12 cellular contexts compared by ENCODE assay signal in genomic region chr4:76209876-76210275, GRCh38. TPM values are rescaled to one million over a fixed set of nuclear protein-coding genes. Genes with fewer than 3 reads are reported as not detected.
DNase-seq lines count a peak whose midpoint lies in the region; ATAC-seq and TF ChIP-seq lines count a peak whose summit lies in the region.
"Had no signal": no experiment of that assay in that cellular context is flagged by ENCODE, and none has a peak within 500 bp of the region (broad histone marks: within the 10 kb centered on the region; RNA-seq: fewer than 3 reads in every experiment).

No MANE protein-coding gene starts in this region.

- intact Hi-C loops in IMR-90 (cut with micrococcal nuclease) (no loop called here), ascending aorta (cut with DNase I) (loop anchor here (5.0 kb wide), 2 partner anchors 218 to 947 kb away; partner anchors contain the start of genes CCNG2 and SDAD1), OCI-LY7 (cut with micrococcal nuclease; ENCODE audit: unreplicated experiment) (no loop called here)
- intact Hi-C loops in activated CD4-positive, alpha-beta memory T cell treated with anti-CD3 and anti-CD28 coated beads for 36 hours (cut with micrococcal nuclease) = loop anchor here (1.0 to 10.0 kb wide), 4 partner anchors 12 to 867 kb away; partner anchors contain the start of genes CCNI, NUP54, RCHY1 and THAP6

- no peak for ATAC-seq in IMR-90 (ENCODE audit: low read depth)
- peak; percentile 40 to 50 for ATAC-seq in stimulated activated naive B cell treated with anti-CD40 and anti-IgM and Interleukin-4, amounts not matched to agents 10 μg/mL and 1 μg/mL and 100 μg/mL, for 72 hours (replicated peaks)
- no peak for ATAC-seq in GM19035 (IDR thresholded peaks at IDR 0.05; ENCODE audit: unreplicated experiment)

- WGBS in IMR-90 (ENCODE audit: extremely low coverage in 2 of 2, insufficient read length in 1 of 2), 2 experiments = no CpG with 5 or more reads among the region's 4 CpGs
- no CpG with 5 or more reads among the region's 4 CpGs for WGBS in mesenchymal stem cell

- H3K27me3 Mint-ChIP-seq in stimulated activated naive B cell treated with anti-CD40 and anti-IgM and Interleukin-4, amounts not matched to agents 10 μg/mL and 1 μg/mL and 100 μg/mL, for 72 hours = no peaks in the 10 kb centered on the region
- H3K27me3 Mint-ChIP-seq in activated CD4-positive, alpha-beta memory T cell treated with anti-CD3 and anti-CD28 coated beads for 36 hours = no peaks in the 10 kb centered on the region
- H3K27me3 Mint-ChIP-seq: CD4-positive, alpha-beta T cell had no signal

- H3K79me2 ChIP-seq in OCI-LY7 (ENCODE audit: insufficient read depth, low read depth, low read length) = no peaks in the 10 kb centered on the region

- dilution Hi-C loops in IMR-90 (cut with HindIII; ENCODE audit: low sequenced_read_pairs, unreplicated experiment) = no loop called here

- H3K4ac ChIP-seq in IMR-90 (ENCODE audit: low read depth, low read length) = peak overlapping the region; percentile 8
- peak overlapping the region in 1 of 2 experiments; percentile 91 for H3K4ac ChIP-seq in mesenchymal stem cell (ENCODE audit: low read depth in 1 of 2, low read length in 2 of 2)

- BruUV-seq in IMR-90 (replicated peaks; lab: Mats Ljungman, UMichigan) (no TSS peak), OCI-LY7 (replicated peaks; lab: Mats Ljungman, UMichigan) (no TSS peak)

- peak overlapping the region; percentile 69 for H3K23ac ChIP-seq in IMR-90 (ENCODE audit: low read depth, low read length)
- peak overlapping the region in 1 of 2 experiments; percentile 4 for H3K23ac ChIP-seq in mesenchymal stem cell (ENCODE audit: low read length in 2 of 2)

- no peak overlapping the region for H2AFZ ChIP-seq in IMR-90 (replicated peaks; ENCODE audit: low read length, poor library complexity)
- H2AFZ ChIP-seq in mesenchymal stem cell (ENCODE audit: low read depth, low read length) = no peak overlapping the region
- no peak overlapping the region for H2AFZ ChIP-seq in OCI-LY7 (ENCODE audit: low read length)

- H3K18ac ChIP-seq in IMR-90 (ENCODE audit: low read depth, low read length) (no peak overlapping the region), mesenchymal stem cell (ENCODE audit: low read depth in 1 of 2, low read length in 2 of 2) (peak overlapping the region in 1 of 2 experiments; percentile 13)

- H3K79me1 ChIP-seq in IMR-90 (ENCODE audit: low read depth in 1 of 2, low read length in 2 of 2) (peaks cover 18 to 71% of the 10 kb centered on the region in 2 experiments), mesenchymal stem cell (replicated peaks; ENCODE audit: low read length, poor library complexity, severe bottlenecking) (peaks cover 16% of the 10 kb centered on the region)

- H3K27ac Mint-ChIP-seq in stimulated activated naive B cell treated with anti-CD40 and anti-IgM and Interleukin-4, amounts not matched to agents 10 μg/mL and 1 μg/mL and 100 μg/mL, for 72 hours = peak overlapping the region; percentile 67
- no peak overlapping the region for H3K27ac Mint-ChIP-seq in activated CD4-positive, alpha-beta memory T cell treated with anti-CD3 and anti-CD28 coated beads for 36 hours

- peak overlapping the region; percentile 63 for H2AK9ac ChIP-seq in IMR-90 (replicated peaks; ENCODE audit: low read depth, low read length, poor library complexity)

- in situ Hi-C loops in IMR-90 (cut with MboI; ENCODE audit: low sequenced_read_pairs) = loop anchor here (5.0 kb wide), 1 partner anchor 957 kb away; no protein-coding TSS in a partner anchor

- no peak overlapping the region for H2BK12ac ChIP-seq in mesenchymal stem cell (ENCODE audit: low read length in 2 of 2)

- H2BK20ac ChIP-seq in IMR-90 (ENCODE audit: low read depth, low read length) = no peak overlapping the region

- H4K5ac ChIP-seq in IMR-90 (ENCODE audit: low read depth, low read length) = no peak overlapping the region

- H2BK120ac ChIP-seq in IMR-90 (ENCODE audit: low read depth, low read length) (no peak overlapping the region), mesenchymal stem cell (ENCODE audit: low read depth, low read length) (no peak overlapping the region)

- no peak overlapping the region for H3K56ac ChIP-seq in IMR-90 (ENCODE audit: extremely low read depth, insufficient read depth, low read length)

- H3K9me3 ChIP-seq in IMR-90 (ENCODE audit: control insufficient read depth, insufficient read depth, low read length) = no peaks in the 10 kb centered on the region
- no peaks in the 10 kb centered on the region for H3K9me3 ChIP-seq in ascending aorta
- H3K9me3 ChIP-seq in mesenchymal stem cell (ENCODE audit: control insufficient read depth, low read length) = no peaks in the 10 kb centered on the region
- no peaks in the 10 kb centered on the region for H3K9me3 ChIP-seq in OCI-LY7 (ENCODE audit: low read length)

- H3K27me3 ChIP-seq in IMR-90 (ENCODE audit: control insufficient read depth, insufficient read depth, low read length) (no peaks in the 10 kb centered on the region), ascending aorta (no peaks in the 10 kb centered on the region), mesenchymal stem cell (ENCODE audit: control insufficient read depth in 1 of 2, insufficient read depth in 1 of 2, low read length in 2 of 2) (no peaks in the 10 kb centered on the region)

- peak overlapping the region; percentile 54 to 60 for H3K4me3 Mint-ChIP-seq in stimulated activated naive B cell treated with anti-CD40 and anti-IgM and Interleukin-4, amounts not matched to agents 10 μg/mL and 1 μg/mL and 100 μg/mL, for 72 hours
- H3K4me3 Mint-ChIP-seq in activated CD4-positive, alpha-beta memory T cell treated with anti-CD3 and anti-CD28 coated beads for 36 hours = no peak overlapping the region
- H3K4me3 Mint-ChIP-seq: CD4-positive, alpha-beta T cell had no signal

- peaks cover 18% of the 10 kb centered on the region for H3K9me1 ChIP-seq in IMR-90 (ENCODE audit: insufficient read depth, low read length)

- H3K9ac ChIP-seq in IMR-90 (ENCODE audit: low read depth, low read length) (no peak overlapping the region), mesenchymal stem cell (ENCODE audit: low read length) (peak overlapping the region; percentile 97)

- DNase-seq in IMR-90 (no peak), ascending aorta (ENCODE audit: low spot score in 2 of 2) (no peak), mesenchymal stem cell (no peak), SKM-1 treated with dmso at 0.1 percent for 144 hours (lab: John Stamatoyannopoulos, UW; ENCODE audit: unreplicated experiment) (no peak), OCI-LY7 (ENCODE audit: low spot score) (no peak)
- DNase-seq in stimulated activated naive B cell treated with anti-CD40 and anti-IgM and Interleukin-4, amounts not matched to agents 10 μg/mL and 1 μg/mL and 100 μg/mL, for 72 hours = no peak
- no peak for DNase-seq in activated CD4-positive, alpha-beta memory T cell treated with anti-CD3 and anti-CD28 coated beads for 36 hours
- DNase-seq: activated T-cell treated with anti-CD3 and anti-CD28 coated beads, Interleukin-2, amount 50 U/mL, for 48 hours; CD4-positive, alpha-beta T cell; GDM1; KG1 had no signal

- no peak for TF ChIP-seq RAD21 in IMR-90 (IDR thresholded peaks at IDR 0.05; ENCODE audit: low read length)

- H4K8ac ChIP-seq in IMR-90 (ENCODE audit: low read depth in 2 of 2, low read length in 2 of 2) (peak overlapping the region in 1 of 2 experiments; percentile 37; a peak in 1 of 4 replicates), mesenchymal stem cell (ENCODE audit: low read length) (peak overlapping the region; percentile 35)

- H2BK5ac ChIP-seq in IMR-90 (ENCODE audit: low read depth, low read length, poor library complexity, severe bottlenecking) = peak overlapping the region; percentile 32
- H2BK5ac ChIP-seq in mesenchymal stem cell (ENCODE audit: low read depth, low read length, poor library complexity, severe bottlenecking) = no peak overlapping the region

- H4K91ac ChIP-seq in IMR-90 (ENCODE audit: insufficient read depth, low read depth, low read length) (no peak overlapping the region), mesenchymal stem cell (ENCODE audit: low read length) (peak overlapping the region; percentile 84)

- H3K36me3 Mint-ChIP-seq in stimulated activated naive B cell treated with anti-CD40 and anti-IgM and Interleukin-4, amounts not matched to agents 10 μg/mL and 1 μg/mL and 100 μg/mL, for 72 hours = no peaks in the 10 kb centered on the region
- no peaks in the 10 kb centered on the region for H3K36me3 Mint-ChIP-seq in activated CD4-positive, alpha-beta memory T cell treated with anti-CD3 and anti-CD28 coated beads for 36 hours

- TF ChIP-seq POLR2A in IMR-90 (IDR thresholded peaks at IDR 0.05; ENCODE audit: low read depth, low read length) = no peak

- H2AK5ac ChIP-seq in IMR-90 (ENCODE audit: low read depth, low read length) (peak overlapping the region; percentile 27; the same call in 1 of the 2 replicates), mesenchymal stem cell (ENCODE audit: low read length, severe bottlenecking) (peak overlapping the region; percentile 49)

- no peak for TF ChIP-seq CTCF in IMR-90 (conservative IDR thresholded peaks at IDR 0.05; ENCODE audit: low read depth, low read length)
- no peak for TF ChIP-seq CTCF in ascending aorta (IDR thresholded peaks at IDR 0.05)
- TF ChIP-seq CTCF in OCI-LY7 (conservative IDR thresholded peaks at IDR 0.05; ENCODE audit: low read length) = no peak

- H3K9me2 ChIP-seq in OCI-LY7 (ENCODE audit: insufficient read depth, low read length) = no peaks in the 10 kb centered on the region; the same call in 1 of the 2 replicates

- peaks cover 1% of the 10 kb centered on the region; the same call in 1 of the 2 replicates for H3K36me3 ChIP-seq in IMR-90 (ENCODE audit: control insufficient read depth, insufficient read depth, low read length)
- H3K36me3 ChIP-seq in ascending aorta = no peaks in the 10 kb centered on the region
- peaks cover 4% of the 10 kb centered on the region in 2 experiments for H3K36me3 ChIP-seq in mesenchymal stem cell (ENCODE audit: control insufficient read depth in 1 of 2, insufficient read depth in 2 of 2, low read depth in 1 of 2, low read length in 2 of 2)
- H3K36me3 ChIP-seq in OCI-LY7 (ENCODE audit: insufficient read depth, low read length) = no peaks in the 10 kb centered on the region

- CTCF ChIA-PET in IMR-90 (lab: Yijun Ruan, JAX) (interaction anchor here (1.7 kb wide), 1 partner anchor 30 kb away, joined by 3 read pairs; no protein-coding TSS in a partner anchor), OCI-LY7 (lab: Charles Lee; ENCODE audit: unreplicated experiment) (no interaction called here)
- CTCF ChIA-PET in activated CD4-positive, alpha-beta memory T cell treated with anti-CD3 and anti-CD28 coated beads for 36 hours (lab: Charles Lee) = interaction anchor here (2.0 kb wide), 1 partner anchor 30 kb away, joined by 8 read pairs; no protein-coding TSS in a partner anchor

- no peaks in the 10 kb centered on the region for H3K9me3 Mint-ChIP-seq in stimulated activated naive B cell treated with anti-CD40 and anti-IgM and Interleukin-4, amounts not matched to agents 10 μg/mL and 1 μg/mL and 100 μg/mL, for 72 hours
- H3K9me3 Mint-ChIP-seq in activated CD4-positive, alpha-beta memory T cell treated with anti-CD3 and anti-CD28 coated beads for 36 hours = no peaks in the 10 kb centered on the region
- H3K9me3 Mint-ChIP-seq: CD4-positive, alpha-beta T cell had no signal

- H3K4me2 ChIP-seq in IMR-90 (ENCODE audit: low read depth, low read length) (no peak overlapping the region), mesenchymal stem cell (ENCODE audit: low read length, poor library complexity, severe bottlenecking) (no peak overlapping the region), OCI-LY7 (ENCODE audit: low read length) (no peak overlapping the region)

- H3K14ac ChIP-seq in IMR-90 (replicated peaks; ENCODE audit: low read depth, low read length) (no peak overlapping the region), mesenchymal stem cell (ENCODE audit: low read length in 2 of 2) (no peak overlapping the region)

- H4K20me1 ChIP-seq in IMR-90 (ENCODE audit: insufficient read depth, low read length) (peaks cover 20% of the 10 kb centered on the region; the same call in 1 of the 2 replicates), OCI-LY7 (ENCODE audit: insufficient read depth, low read length) (no peaks in the 10 kb centered on the region)

- POLR2A ChIA-PET in IMR-90 (lab: Charles Lee; ENCODE audit: unreplicated experiment) (no interaction called here), OCI-LY7 (lab: Charles Lee) (interaction anchor here (0.5 to 0.8 kb wide), 2 partner anchors 61 to 1830 kb away, joined by 3 read pairs; no protein-coding TSS in a partner anchor)
- POLR2A ChIA-PET in activated CD4-positive, alpha-beta memory T cell treated with anti-CD3 and anti-CD28 coated beads for 36 hours (lab: Charles Lee) = no interaction called here

- peaks cover 16% of the 10 kb centered on the region for H3K4me1 ChIP-seq in IMR-90 (ENCODE audit: control insufficient read depth, insufficient read depth, low read length)
- H3K4me1 ChIP-seq in ascending aorta = peaks cover 14 to 80% of the 10 kb centered on the region in 2 donors
- H3K4me1 ChIP-seq in mesenchymal stem cell (ENCODE audit: control insufficient read depth, insufficient read depth, low read depth, low read length) = peaks cover 14% of the 10 kb centered on the region
- H3K4me1 ChIP-seq in OCI-LY7 (ENCODE audit: insufficient read depth, low read length, poor library complexity, severe bottlenecking) = no peaks in the 10 kb centered on the region

- H3K27ac ChIP-seq in IMR-90 (ENCODE audit: insufficient read depth, low read length) (peak overlapping the region; percentile 36; the same call in 1 of the 2 replicates), ascending aorta (peak overlapping the region; percentile 84 to 99), mesenchymal stem cell (ENCODE audit: low read length, poor library complexity, severe bottlenecking) (no peak overlapping the region), OCI-LY7 (ENCODE audit: low read depth, low read length, poor library complexity, severe bottlenecking) (no peak overlapping the region)

- H3K4me3 ChIP-seq in IMR-90 (ENCODE audit: insufficient read depth, low read depth, low read length) = no peak overlapping the region
- peak overlapping the region in 1 of 2 donors; percentile 97 for H3K4me3 ChIP-seq in ascending aorta
- peak overlapping the region in 1 of 2 experiments; percentile 95 for H3K4me3 ChIP-seq in mesenchymal stem cell (ENCODE audit: insufficient read depth in 1 of 2, low read depth in 1 of 2, low read length in 2 of 2)
- H3K4me3 ChIP-seq in OCI-LY7 (ENCODE audit: low read depth, low read length, poor library complexity, severe bottlenecking) = no peak overlapping the region

- no peak overlapping the region for H2BK15ac ChIP-seq in IMR-90 (ENCODE audit: low read depth, low read length)
- H2BK15ac ChIP-seq in mesenchymal stem cell (ENCODE audit: low read depth, poor library complexity, severe bottlenecking) = peak overlapping the region; percentile 13

- peaks cover 39 to 73% of the 10 kb centered on the region in 2 donors for H3K4me1 Mint-ChIP-seq in stimulated activated naive B cell treated with anti-CD40 and anti-IgM and Interleukin-4, amounts not matched to agents 10 μg/mL and 1 μg/mL and 100 μg/mL, for 72 hours
- H3K4me1 Mint-ChIP-seq in activated CD4-positive, alpha-beta memory T cell treated with anti-CD3 and anti-CD28 coated beads for 36 hours (ENCODE audit: low read depth) = peaks cover 33% of the 10 kb centered on the region

RNA-seq across cellular contexts. Expression of gene SCARB2, which starts 3.7 kb away (rescaled TPM):
- total RNA-seq in IMR-90 (2012; rRNA removed) = 89.7 and 102 TPM in 2 replicates
- polyA plus RNA-seq in IMR-90 (2012; rRNA removed) = 56.5 and 69.2 TPM in 2 replicates
- 19.6 and 23.3 TPM in 2 replicates for polyA plus RNA-seq in IMR-90 (2012; cell fraction: cytosol; rRNA removed)
- polyA plus RNA-seq in IMR-90 (2012; cell fraction: nucleus; rRNA removed; ENCODE audit: low replicate concordance) = 10.9 and 46.8 TPM in 2 replicates
- total RNA-seq in ascending aorta = 94.1 TPM
- 254 TPM for polyA plus RNA-seq in mesenchymal stem cell (2013, experiment 1 of 2)
- polyA plus RNA-seq in mesenchymal stem cell (2013, experiment 2 of 2) = 261 TPM
- total RNA-seq in activated CD4-positive, alpha-beta memory T cell treated with anti-CD3 and anti-CD28 coated beads for 36 hours = 1 to 10 TPM; 7.0 to 8.2 TPM
- not detected in 2 replicates for total RNA-seq in OCI-LY7 (2014; rRNA removed; shearing (Covaris generic))
- 0.28 and 1.1 TPM in 2 replicates for total RNA-seq in OCI-LY7 (2022)

RNA-seq across cellular contexts. Expression of gene FAM47E, which starts 41.6 kb away (rescaled TPM):
- total RNA-seq in IMR-90 (2012; rRNA removed) = under 0.01 TPM in 1 of 2 replicates, not detected in the other
- 0.05 TPM in 1 of 2 replicates, not detected in the other for polyA plus RNA-seq in IMR-90 (2012; rRNA removed)
- polyA plus RNA-seq in IMR-90 (2012; cell fraction: cytosol; rRNA removed) = not detected in 2 replicates
- polyA plus RNA-seq in IMR-90 (2012; cell fraction: nucleus; rRNA removed; ENCODE audit: low replicate concordance) = 0.02 TPM in 1 of 2 replicates, not detected in the other
- total RNA-seq in ascending aorta = not detected
- polyA plus RNA-seq in mesenchymal stem cell (2013, experiment 1 of 2) = 0.03 TPM
- 0.27 TPM for polyA plus RNA-seq in mesenchymal stem cell (2013, experiment 2 of 2)
- not detected for total RNA-seq in activated CD4-positive, alpha-beta memory T cell treated with anti-CD3 and anti-CD28 coated beads for 36 hours
- not detected in 2 replicates for total RNA-seq in OCI-LY7 (2014; rRNA removed; shearing (Covaris generic))
- total RNA-seq in OCI-LY7 (2022) = not detected in 2 replicates

Comparison
In these comparisons a context has a peak if more than half of its experiments do, and no peak if none do; other contexts are left out.
1. ATAC-seq: peak in stimulated activated naive B cell treated with anti-CD40 and anti-IgM and Interleukin-4, amounts not matched to agents 10 μg/mL and 1 μg/mL and 100 μg/mL, for 72 hours (2 of 2); none in IMR-90 (single experiment) and GM19035 (single experiment).
2. H3K27ac ChIP-seq: peak in IMR-90 (single experiment) and ascending aorta (2 of 2); none in mesenchymal stem cell (single experiment) and OCI-LY7 (single experiment).
3. intact Hi-C loops: an anchor here in ascending aorta (5.0 kb wide) and activated CD4-positive, alpha-beta memory T cell treated with anti-CD3 and anti-CD28 coated beads for 36 hours (1.0 to 10.0 kb wide); none called in IMR-90 and OCI-LY7.